In the genomic region with DNA sequence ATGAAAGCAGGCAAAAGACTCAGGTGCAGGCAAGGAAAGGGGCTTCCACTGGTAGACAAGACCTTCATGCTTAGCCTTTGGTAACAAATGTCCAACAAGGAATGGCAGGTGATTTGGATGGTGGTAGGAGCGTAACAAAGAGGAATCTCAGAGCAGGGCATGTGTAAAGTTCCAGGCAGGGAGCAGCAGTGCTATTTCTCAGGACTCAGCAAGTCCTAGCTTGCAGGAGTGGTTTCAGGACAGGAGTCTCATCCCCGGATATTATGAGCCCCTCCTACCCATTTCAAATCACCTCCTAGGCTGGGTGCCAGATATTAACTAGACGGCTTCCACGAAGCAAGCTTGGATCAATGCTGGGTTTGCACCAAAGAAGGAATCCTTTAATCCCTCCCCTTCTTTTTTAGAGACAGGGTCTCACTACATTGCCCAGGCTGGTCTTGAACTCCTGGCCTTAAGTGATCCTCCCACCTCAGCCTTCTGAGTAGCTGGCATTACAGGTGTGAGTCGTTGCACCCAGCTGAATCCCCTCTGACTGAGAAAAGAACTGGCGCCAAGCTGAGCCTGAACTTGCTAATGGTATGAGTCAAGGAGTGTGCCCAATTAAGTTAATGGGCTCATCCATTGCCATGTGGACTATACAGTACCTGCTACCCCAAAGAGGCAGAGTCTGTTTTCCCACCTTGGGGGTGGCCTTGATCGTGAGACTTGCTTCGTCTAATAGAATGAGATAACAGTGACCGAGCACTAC, we compare ENCODE assay signal across 23 cellular contexts.
DNase-seq lines count a peak whose midpoint lies in the region; ATAC-seq and TF ChIP-seq lines count a peak whose summit lies in the region.
"Had no signal": no experiment of that assay in that cellular context is flagged by ENCODE, and none has a peak within 500 bp of the region (broad histone marks: within the 10 kb centered on the region; RNA-seq: fewer than 3 reads in every experiment).

No MANE protein-coding gene starts in this region.

- H3K27ac Mint-ChIP-seq in activated CD8-positive, alpha-beta T cell treated with anti-CD3 and anti-CD28 coated beads for 36 hours, result no peak overlapping the region

- intact Hi-C loops in activated CD8-positive, alpha-beta T cell treated with anti-CD3 and anti-CD28 coated beads for 36 hours (cut with micrococcal nuclease), result no loop called here
- intact Hi-C loops in Right ventricle myocardium inferior (cut with DNase I) (no loop called here), left ventricle myocardium inferior (cut with micrococcal nuclease) (no loop called here)

- TF ChIP-seq CTCF in activated CD8-positive, alpha-beta T cell treated with anti-CD3 and anti-CD28 coated beads for 36 hours (IDR thresholded peaks at IDR 0.05), result no peak
- TF ChIP-seq CTCF in foreskin keratinocyte (conservative IDR thresholded peaks at IDR 0.05) (peak; percentile 23), left ventricle myocardium inferior (IDR thresholded peaks at IDR 0.05; ENCODE audit: borderline replicate concordance) (no peak)

- CTCF ChIA-PET in activated CD8-positive, alpha-beta T cell treated with anti-CD3 and anti-CD28 coated beads for 36 hours (lab: Charles Lee), result interaction anchor here (1.3 to 1.6 kb wide), 3 partner anchors 8 to 37 kb away, joined by 3 to 6 read pairs (median 4); no protein-coding TSS in a partner anchor

- peaks cover 13% of the 10 kb centered on the region for H3K36me3 Mint-ChIP-seq in activated CD8-positive, alpha-beta T cell treated with anti-CD3 and anti-CD28 coated beads for 36 hours (ENCODE audit: low read depth)
- H3K36me3 Mint-ChIP-seq: activated naive CD8-positive, alpha-beta T cell had no signal

- peak; percentile 62 for DNase-seq in stimulated activated CD4-positive, alpha-beta T cell treated with anti-CD3 and anti-CD28 coated beads, Interleukin-1b, Interleukin-23, amount 100 ng/mL, for 48 hours
- no peak for DNase-seq in stimulated activated CD4-positive, alpha-beta T cell treated with anti-CD3 and anti-CD28 coated beads, Interleukin-4, amount 100 ng/mL, for 24 hours
- peak; percentile 54 for DNase-seq in activated CD8-positive, alpha-beta T cell treated with anti-CD3 and anti-CD28 coated beads for 36 hours
- peak in 1 of 2 donors; percentile 89 for DNase-seq in foreskin keratinocyte
- no peak for DNase-seq in Right ventricle myocardium inferior (ENCODE audit: missing footprints)
- no peak for DNase-seq in stimulated activated naive CD4-positive, alpha-beta T cell (lab: John Stamatoyannopoulos, UW)
- no peak for DNase-seq in left ventricle myocardium inferior
- DNase-seq in NCI-H2081 (lab: John Stamatoyannopoulos, UW), result no peak
- DNase-seq: activated CD8-positive, alpha-beta memory T cell treated with anti-CD3 and anti-CD28 coated beads, Interleukin-2, amount 50 U/mL, for 48 hours; dermis blood vessel endothelial cell; erythroblast; KBM-7; left lung; NCI-H1048; NCI-H2029 treated with DMSO at 0.1 percent for 48 hours; NCI-H524; ovary; uterus had no signal

- peaks cover 51% of the 10 kb centered on the region for H3K4me1 Mint-ChIP-seq in activated CD8-positive, alpha-beta T cell treated with anti-CD3 and anti-CD28 coated beads for 36 hours (ENCODE audit: low read depth)

- H3K36me3 ChIP-seq in left ventricle myocardium inferior, result no peaks in the 10 kb centered on the region
- H3K36me3 ChIP-seq: brain microvascular endothelial cell, left lung, ovary, uterus had no signal

- peak overlapping the region; percentile 90 for H3K27ac ChIP-seq in foreskin keratinocyte
- no peak overlapping the region for H3K27ac ChIP-seq in left ventricle myocardium inferior (replicated peaks)
- H3K27ac ChIP-seq: left lung, ovary, uterus had no signal

- H3K27me3 Mint-ChIP-seq in activated CD8-positive, alpha-beta T cell treated with anti-CD3 and anti-CD28 coated beads for 36 hours, result no peaks in the 10 kb centered on the region
- H3K27me3 Mint-ChIP-seq: activated naive CD8-positive, alpha-beta T cell had no signal

- no peak for ATAC-seq in activated CD8-positive, alpha-beta T cell treated with anti-CD3 and anti-CD28 coated beads for 36 hours
- ATAC-seq in foreskin keratinocyte (peak; percentile 42), Right ventricle myocardium inferior (no peak)
- ATAC-seq: HCT116, left lung, sciatic nerve had no signal

- no peak overlapping the region for H3K4me3 ChIP-seq in left ventricle myocardium inferior
- H3K4me3 ChIP-seq: left lung, ovary, uterus had no signal

- peaks cover 24% of the 10 kb centered on the region for H3K4me1 ChIP-seq in foreskin keratinocyte
- no peaks in the 10 kb centered on the region for H3K4me1 ChIP-seq in left ventricle myocardium inferior
- H3K4me1 ChIP-seq: left lung, uterus had no signal

- POLR2A ChIA-PET in activated CD8-positive, alpha-beta T cell treated with anti-CD3 and anti-CD28 coated beads for 36 hours (lab: Charles Lee), result interaction anchor here (0.5 to 1.5 kb wide), 2 partner anchors 71 to 184 kb away, joined by 4 to 5 read pairs; no protein-coding TSS in a partner anchor

- no peaks in the 10 kb centered on the region for H3K9me3 ChIP-seq in left ventricle myocardium inferior (replicated peaks)
- H3K9me3 ChIP-seq: left lung, ovary, uterus had no signal

- H3K27me3 ChIP-seq in foreskin keratinocyte (no peaks in the 10 kb centered on the region), left ventricle myocardium inferior (ENCODE audit: low read depth) (peaks cover 24% of the 10 kb centered on the region)
- H3K27me3 ChIP-seq: brain microvascular endothelial cell, left lung, ovary, uterus had no signal

- peaks cover 7% of the 10 kb centered on the region for H3K9me3 Mint-ChIP-seq in activated CD8-positive, alpha-beta T cell treated with anti-CD3 and anti-CD28 coated beads for 36 hours

- no peak overlapping the region for H3K4me3 Mint-ChIP-seq in activated CD8-positive, alpha-beta T cell treated with anti-CD3 and anti-CD28 coated beads for 36 hours
- H3K4me3 Mint-ChIP-seq: activated naive CD8-positive, alpha-beta T cell; T-helper 2 cell treated with Interferon-gamma antibody and Interleukin-4, amounts not matched to agents 5 μg/mL and 100 μg/mL, for 36 hours had no signal

Comparison
In these comparisons a context has a peak if more than half of its experiments do, and no peak if none do; other contexts are left out.
1. DNase-seq: peak in stimulated activated CD4-positive, alpha-beta T cell treated with anti-CD3 and anti-CD28 coated beads, Interleukin-1b, Interleukin-23, amount 100 ng/mL, for 48 hours (single experiment) and activated CD8-positive, alpha-beta T cell treated with anti-CD3 and anti-CD28 coated beads for 36 hours (single experiment); none in stimulated activated CD4-positive, alpha-beta T cell treated with anti-CD3 and anti-CD28 coated beads, Interleukin-4, amount 100 ng/mL, for 24 hours (single experiment), Right ventricle myocardium inferior (single experiment), stimulated activated naive CD4-positive, alpha-beta T cell (0 of 6), left ventricle myocardium inferior (single experiment) and NCI-H2081 (0 of 2).